In the genomic region with DNA sequence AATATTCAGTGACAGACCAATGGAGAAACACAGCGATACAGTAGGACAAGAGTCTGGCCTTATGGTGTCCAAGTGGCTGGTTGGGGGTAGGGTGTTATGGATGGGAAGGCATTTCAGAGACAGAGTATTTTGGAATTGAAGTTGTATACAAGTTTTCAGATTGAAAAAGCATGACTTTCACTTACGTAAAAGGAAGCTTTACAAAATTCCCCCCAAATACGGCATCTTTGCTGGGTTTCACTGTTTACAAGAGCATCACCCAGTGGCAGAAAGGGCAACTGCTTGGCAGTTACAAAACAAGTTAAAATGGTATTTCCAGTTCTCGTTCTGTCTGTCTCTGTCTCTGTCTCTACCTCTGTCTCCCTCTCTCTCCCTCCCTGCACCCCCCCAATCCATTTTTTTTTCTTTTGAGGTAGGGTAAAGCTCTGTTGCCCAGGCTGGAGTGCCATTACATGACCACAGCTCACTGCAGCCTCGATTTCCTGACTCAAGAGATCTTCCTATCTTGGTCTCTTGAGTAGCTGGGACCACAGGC, we compare ENCODE assay signal across 8 cellular contexts.
DNase-seq lines count a peak whose midpoint lies in the region; ATAC-seq and TF ChIP-seq lines count a peak whose summit lies in the region.

No MANE protein-coding gene starts in this region.

- no peak overlapping the region for H3K9ac ChIP-seq in mesendoderm (ENCODE audit: low read length)

- no peaks in the 10 kb centered on the region for H3K79me1 ChIP-seq in mesendoderm (ENCODE audit: low read length)

- WGBS in mesendoderm (ENCODE audit: extremely low coverage, insufficient coverage, low lambda C conversion rate): no CpG with 5 or more reads among the region's 5 CpGs

- peak; percentile 87 for TF ChIP-seq CTCF in AG09309 (IDR thresholded peaks at IDR 0.05; ENCODE audit: control insufficient read depth, insufficient read depth, low read depth, low read length, missing control alignments)
- TF ChIP-seq CTCF in GM13976 (IDR thresholded peaks at IDR 0.05; ENCODE audit: borderline replicate concordance, control extremely low read depth, extremely low read depth, insufficient read depth, missing control alignments): peak; percentile 82
- TF ChIP-seq CTCF in astrocyte of the spinal cord (IDR thresholded peaks at IDR 0.05; ENCODE audit: low read depth, low read length): peak; percentile 88

- no peak overlapping the region for H3K18ac ChIP-seq in mesendoderm (ENCODE audit: low read length)

- H4K8ac ChIP-seq in mesendoderm (ENCODE audit: low read depth, low read length): no peak overlapping the region

- no peak overlapping the region for H2BK5ac ChIP-seq in mesendoderm (ENCODE audit: low read length)

- no peak overlapping the region for H4K5ac ChIP-seq in mesendoderm (ENCODE audit: low read length)

- no peaks in the 10 kb centered on the region for H3K27me3 ChIP-seq in mesendoderm (ENCODE audit: insufficient read depth, low read length, poor library complexity)

- H3K4ac ChIP-seq in mesendoderm (ENCODE audit: low read depth, low read length): no peak overlapping the region

- no peak overlapping the region for H3K23ac ChIP-seq in mesendoderm (ENCODE audit: low read length)

- no peak overlapping the region for H2BK120ac ChIP-seq in mesendoderm (ENCODE audit: low read depth, low read length)

- no peaks in the 10 kb centered on the region for H3K4me1 ChIP-seq in mesendoderm (ENCODE audit: control insufficient read depth, low read depth, low read length)

- peak; percentile 32 for DNase-seq in AG09309 (ENCODE audit: low read depth)
- DNase-seq in GM13976 (ENCODE audit: low spot score): peak; percentile 64
- DNase-seq in NCI-H2227 (lab: John Stamatoyannopoulos, UW; ENCODE audit: unreplicated experiment): peak; percentile 38
- DNase-seq in astrocyte of the spinal cord (ENCODE audit: low read depth, low spot score): peak; percentile 50
- DNase-seq in mesendoderm: peak; percentile 60
- no peak for DNase-seq in UCSD-AML1 (lab: John Stamatoyannopoulos, UW; ENCODE audit: unreplicated experiment)
- no peak for DNase-seq in mesenteric fat pad (ENCODE audit: low spot score)

- H2BK15ac ChIP-seq in mesendoderm (replicated peaks; ENCODE audit: low read depth): no peak overlapping the region

- H3K36me3 ChIP-seq in mesendoderm (ENCODE audit: control insufficient read depth, insufficient read depth, low read length): no peaks in the 10 kb centered on the region

- no peak overlapping the region for H3K27ac ChIP-seq in mesendoderm (ENCODE audit: low read depth, low read length)

- in situ Hi-C loops in GM13976 (cut with MboI; ENCODE audit: low sequenced_read_pairs, unreplicated experiment) (no loop called here), astrocyte of the spinal cord (cut with HindIII; ENCODE audit: low sequenced_read_pairs) (no loop called here)

- H3K79me2 ChIP-seq in mesendoderm (ENCODE audit: control insufficient read depth, insufficient read depth, low read length): no peaks in the 10 kb centered on the region

- H2AK5ac ChIP-seq in mesendoderm (ENCODE audit: low read length): no peak overlapping the region

- ATAC-seq in HG02642 (IDR thresholded peaks at IDR 0.05; ENCODE audit: poor library complexity, unreplicated experiment): peak; percentile 38

- no peak overlapping the region for H3K4me2 ChIP-seq in mesendoderm (ENCODE audit: low read length)

- no peak overlapping the region for H3K56ac ChIP-seq in mesendoderm (ENCODE audit: low read length)

- H3K4me3 ChIP-seq in AG09309 (ENCODE audit: control insufficient read depth, low read depth, low read length): no peak overlapping the region
- no peak overlapping the region for H3K4me3 ChIP-seq in astrocyte of the spinal cord (ENCODE audit: low read depth, low read length)
- no peak overlapping the region for H3K4me3 ChIP-seq in mesendoderm (ENCODE audit: low read length)

Comparison
In these comparisons a context has a peak if more than half of its experiments do, and no peak if none do; other contexts are left out.
1. DNase-seq: peak in AG09309 (single experiment), GM13976 (single experiment), NCI-H2227 (single experiment), astrocyte of the spinal cord (single experiment) and mesendoderm (single experiment); none in UCSD-AML1 (single experiment) and mesenteric fat pad (single experiment).
2. Peak in every context shown above with its lines, with median percentiles within 50 percentile points of each other: CTCF ChIP-seq.